Comparison of ENCODE assay signal across 10 cellular contexts in genomic region chr6:85285934-85286333, GRCh38.
"Had no signal": no experiment of that assay in that cellular context is flagged by ENCODE, and none has a peak within 500 bp of the region (broad histone marks: within the 10 kb centered on the region; RNA-seq: fewer than 3 reads in every experiment).

No MANE protein-coding gene starts in this region.

- H3K9me3 ChIP-seq: HAP-1 had no signal

- H3K27ac ChIP-seq: GM23248 had no signal

- H3K9ac ChIP-seq: GM23248 had no signal

- H3K27ac Mint-ChIP-seq: GM23338, HFFc6 had no signal

- H3K4me3 Mint-ChIP-seq: GM23338, H9, HFFc6 had no signal

- H3K4me1 Mint-ChIP-seq: H9 had no signal

- FAIRE-seq: H1, H54 had no signal

- H3K4me1 ChIP-seq: HAP-1 had no signal

- H3K4me3 ChIP-seq: GM23248, GM23338, HAP-1 had no signal

- DNase-seq: GOT3, H7, H9, HCEC 1CT, HFFc6 had no signal

- H3K36me3 ChIP-seq: HAP-1 had no signal

- H3K9me3 Mint-ChIP-seq: HFFc6 had no signal
